Comparison of ENCODE assay signal across 12 cellular contexts in the genomic region with DNA sequence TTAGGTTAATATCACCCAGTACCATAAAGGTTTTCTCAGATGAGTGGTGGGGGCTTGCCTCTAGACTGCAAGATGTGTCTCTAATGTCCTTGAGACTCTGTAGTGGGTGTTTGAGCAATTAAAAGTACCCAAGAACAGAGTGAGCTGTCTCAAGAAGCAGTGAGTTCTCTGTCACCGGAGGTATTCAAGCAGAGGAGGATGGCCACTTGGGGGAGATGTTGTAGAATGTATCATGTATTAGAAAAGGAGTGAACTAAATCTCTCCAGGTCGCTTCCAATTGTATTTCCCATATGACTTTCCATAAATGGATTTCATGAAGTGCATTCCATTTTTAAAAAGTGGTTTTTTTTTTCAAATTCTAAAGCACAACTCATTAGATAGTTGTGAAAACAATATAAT. TPM values are rescaled to one million over a fixed set of nuclear protein-coding genes. Genes with fewer than 3 reads are reported as not detected.
A peak's percentile ranks its signal among the peaks of the same experiment; 100 is the strongest.
DNase-seq lines count a peak whose midpoint lies in the region; ATAC-seq and TF ChIP-seq lines count a peak whose summit lies in the region.
"Had no signal": no experiment of that assay in that cellular context is flagged by ENCODE, and none has a peak within 500 bp of the region (broad histone marks: within the 10 kb centered on the region; RNA-seq: fewer than 3 reads in every experiment).

No MANE protein-coding gene starts in this region.

- no peak overlapping the region for H3K4me2 ChIP-seq in neuronal stem cell (ENCODE audit: insufficient read depth, low read length, poor library complexity, severe bottlenecking)

- H2BK15ac ChIP-seq in neuronal stem cell (ENCODE audit: low read length): no peak overlapping the region

- H4K8ac ChIP-seq in neuronal stem cell (ENCODE audit: low read depth, low read length): peak overlapping the region; percentile 26

- H3K9ac ChIP-seq in neuronal stem cell (ENCODE audit: low read depth, low read length, poor library complexity): no peak overlapping the region

- no peak overlapping the region for H3K4ac ChIP-seq in neuronal stem cell (ENCODE audit: low read length)

- H3K14ac ChIP-seq in neuronal stem cell (ENCODE audit: low read length): no peak overlapping the region

- no peaks in the 10 kb centered on the region for H3K79me1 ChIP-seq in neuronal stem cell (ENCODE audit: low read depth, low read length)

- no peak overlapping the region for H2AFZ ChIP-seq in neuronal stem cell (ENCODE audit: low read length)

- H3K9me3 ChIP-seq in neuronal stem cell (replicated peaks in 1 of 2; ENCODE audit: control insufficient read depth in 2 of 2, insufficient read depth in 1 of 2, low read depth in 1 of 2, low read length in 2 of 2) (no peaks in the 10 kb centered on the region), upper lobe of left lung (no peaks in the 10 kb centered on the region)
- H3K9me3 ChIP-seq: ovary had no signal

- intact Hi-C loops in dorsolateral prefrontal cortex (cut with DNase I): no loop called here

- H3K36me3 ChIP-seq in neuronal stem cell (replicated peaks in 1 of 2; ENCODE audit: control insufficient read depth in 2 of 2, insufficient read depth in 2 of 2, low read length in 2 of 2) (no peaks in the 10 kb centered on the region), upper lobe of left lung (no peaks in the 10 kb centered on the region)
- H3K36me3 ChIP-seq: ovary had no signal

- TF ChIP-seq POLR2A in upper lobe of left lung (IDR thresholded peaks at IDR 0.05): no peak

- no peak overlapping the region for H2BK12ac ChIP-seq in neuronal stem cell (ENCODE audit: low read length)

- H4K91ac ChIP-seq in neuronal stem cell (ENCODE audit: low read depth, low read length, poor library complexity): no peak overlapping the region

- no peaks in the 10 kb centered on the region for H3K4me1 ChIP-seq in neuronal stem cell (ENCODE audit: control insufficient read depth in 2 of 2, insufficient read depth in 1 of 2, low read depth in 1 of 2, low read length in 2 of 2)
- H3K4me1 ChIP-seq in upper lobe of left lung: no peaks in the 10 kb centered on the region

- H3K27me3 ChIP-seq in dorsolateral prefrontal cortex: peaks cover 0 to 3% (median 0%) of the 10 kb centered on the region in 45 donors
- H3K27me3 ChIP-seq in neuronal stem cell (ENCODE audit: control insufficient read depth in 3 of 3, insufficient read depth in 3 of 3, low read depth in 1 of 3, low read length in 3 of 3): no peaks in the 10 kb centered on the region
- no peaks in the 10 kb centered on the region for H3K27me3 ChIP-seq in upper lobe of left lung
- H3K27me3 ChIP-seq: ovary had no signal

- no peak overlapping the region for H3K18ac ChIP-seq in neuronal stem cell (ENCODE audit: low read length)

- no peak overlapping the region for H2BK120ac ChIP-seq in neuronal stem cell (ENCODE audit: low read depth, low read length)

- no peak overlapping the region for H2BK5ac ChIP-seq in neuronal stem cell (ENCODE audit: low read length)

- no peak for ATAC-seq in upper lobe of left lung (ENCODE audit: low FRiP score in 2 of 2)
- no peak for ATAC-seq in GM21576 (IDR thresholded peaks at IDR 0.05; ENCODE audit: unreplicated experiment)
- ATAC-seq: activated CD8-positive, alpha-beta T cell treated with anti-CD3 and anti-CD28 coated beads for 36 hours; activated naive CD8-positive, alpha-beta T cell treated with anti-CD3 and anti-CD28 coated beads, Interleukin-2, amount 50 U/mL, for 24 hours had no signal

- no peak overlapping the region for H3K4me3 ChIP-seq in LNCaP clone FGC (ENCODE audit: low read depth, low read length)
- H3K4me3 ChIP-seq in dorsolateral prefrontal cortex: no peak overlapping the region
- no peak overlapping the region for H3K4me3 ChIP-seq in neuronal stem cell (ENCODE audit: low read length in 2 of 2)
- H3K4me3 ChIP-seq in upper lobe of left lung: no peak overlapping the region
- H3K4me3 ChIP-seq: ovary had no signal

- no peak overlapping the region for H3K23ac ChIP-seq in neuronal stem cell (ENCODE audit: low read depth, low read length, poor library complexity)

- no peak overlapping the region for H2AK5ac ChIP-seq in neuronal stem cell (ENCODE audit: low read depth, low read length)

- DNase-seq in DMS114 treated with DMSO at 0.1 percent for 48 hours (lab: John Stamatoyannopoulos, UW; ENCODE audit: unreplicated experiment) (peak; percentile 5), LNCaP clone FGC (ENCODE audit: low read depth) (no peak), dorsolateral prefrontal cortex (no peak), neuronal stem cell (ENCODE audit: low spot score) (no peak), upper lobe of left lung (no peak), activated gamma-delta T cell treated with Interleukin-2 at 50 U/mL for 16 hours (no peak), NCI-H510A (lab: John Stamatoyannopoulos, UW) (no peak)
- DNase-seq: activated CD8-positive, alpha-beta T cell treated with anti-CD3 and anti-CD28 coated beads for 36 hours; activated naive CD8-positive, alpha-beta T cell treated with anti-CD3 and anti-CD28 coated beads, Interleukin-2, amount 50 U/mL, for 24 hours; DMS79 treated with DMSO at 0.1 percent for 48 hours had no signal

- no CpG with 5 or more reads among the region's 2 CpGs for WGBS in neuronal stem cell (ENCODE audit: extremely low coverage in 2 of 2, insufficient read length in 2 of 2, insufficient replicate concordance in 1 of 2), 2 donors
- WGBS in upper lobe of left lung, 2 donors: 73 to 80% methylated on average over 2 of the region's 2 CpGs

- H3K27ac ChIP-seq in dorsolateral prefrontal cortex (no peak overlapping the region), neuronal stem cell (replicated peaks; ENCODE audit: low read length) (no peak overlapping the region), upper lobe of left lung (no peak overlapping the region)
- H3K27ac ChIP-seq: ovary had no signal

- TF ChIP-seq CTCF in LNCaP clone FGC (IDR thresholded peaks at IDR 0.05; ENCODE audit: control insufficient read depth, extremely low read depth, insufficient read depth) (peak; percentile 52), dorsolateral prefrontal cortex (IDR thresholded peaks at IDR 0.05 in 54 of 56, conservative IDR thresholded peaks at IDR 0.05 in 2 of 56; ENCODE audit: low read depth in 1 of 56, partially characterized antibody in 56 of 56) (peak in 32 of 56 donors; percentile 11 to 47 (median 27)), upper lobe of left lung (IDR thresholded peaks at IDR 0.05) (peak in 2 of 6 experiments; percentile 7 to 10)

- no peak for TF ChIP-seq EP300 in upper lobe of left lung (IDR thresholded peaks at IDR 0.05)

RNA-seq across cellular contexts. Expression of a gene that starts 35.0 kb away (rescaled TPM):
- total RNA-seq in dorsolateral prefrontal cortex (1 to 10 TPM in 70 of 120 experiments, under 1 TPM in 50; 0.11 to 2.9 (median 1.1) TPM), upper lobe of left lung (under 1 TPM in 4 of 6 donors, not detected in 2; 0.11 to 0.55 (median 0.36) TPM)
- polyA plus RNA-seq in neuronal stem cell (2013, experiment 1 of 2): not detected
- not detected for polyA plus RNA-seq in neuronal stem cell (2013, experiment 2 of 2)
- total RNA-seq: activated CD8-positive, alpha-beta T cell treated with anti-CD3 and anti-CD28 coated beads for 36 hours had no signal
